20 cellular contexts compared by ENCODE assay signal in the genomic region with DNA sequence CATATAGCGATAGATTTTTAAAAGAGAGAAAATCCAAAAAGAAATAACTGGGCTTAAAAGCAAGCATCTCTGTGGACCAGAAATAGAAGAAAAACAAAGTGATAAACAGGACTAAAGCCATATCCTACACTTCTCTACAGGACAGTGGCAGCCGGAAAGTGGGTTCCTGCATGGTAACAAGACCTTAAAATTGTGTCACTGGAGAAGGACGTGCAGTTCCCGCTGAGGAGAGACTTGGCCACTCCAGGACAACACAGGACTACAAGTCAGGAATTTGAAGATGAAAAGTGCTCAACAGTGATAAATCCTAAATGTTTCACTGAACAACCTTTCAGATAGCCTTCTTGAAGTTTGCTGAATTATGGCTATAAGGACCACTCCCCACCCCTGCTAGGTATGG. TPM values are rescaled to one million over a fixed set of nuclear protein-coding genes. Genes with fewer than 3 reads are reported as not detected.
DNase-seq lines count a peak whose midpoint lies in the region; ATAC-seq and TF ChIP-seq lines count a peak whose summit lies in the region.
"Had no signal": no experiment of that assay in that cellular context is flagged by ENCODE, and none has a peak within 500 bp of the region (broad histone marks: within the 10 kb centered on the region; RNA-seq: fewer than 3 reads in every experiment).

No MANE protein-coding gene starts in this region.

- H3K4me1 ChIP-seq in CD4-positive, CD25-positive, alpha-beta regulatory T cell (ENCODE audit: control insufficient read depth, insufficient read depth, low read length, poor library complexity, severe bottlenecking) = peaks cover 17% of the 10 kb centered on the region
- H3K4me1 ChIP-seq in CD8-positive, alpha-beta memory T cell (ENCODE audit: insufficient read depth, low read length) = peaks cover 7% of the 10 kb centered on the region
- H3K4me1 ChIP-seq in psoas muscle (peaks cover 6% of the 10 kb centered on the region), hepatocyte (ENCODE audit: insufficient read depth) (peaks cover 7% of the 10 kb centered on the region)

- no peak overlapping the region for H3K27ac ChIP-seq in CD4-positive, CD25-positive, alpha-beta regulatory T cell (ENCODE audit: insufficient read depth, low read length, poor library complexity, severe bottlenecking)
- no peak overlapping the region for H3K27ac ChIP-seq in CD8-positive, alpha-beta memory T cell (ENCODE audit: low read depth, low read length)
- peak overlapping the region; percentile 4 for H3K27ac ChIP-seq in psoas muscle
- H3K27ac ChIP-seq in hepatocyte = no peak overlapping the region
- H3K27ac ChIP-seq: A549, PC-9, SK-N-MC had no signal

- DNase-seq in CD4-positive, CD25-positive, alpha-beta regulatory T cell = no peak
- DNase-seq in CD8-positive, alpha-beta memory T cell = no peak
- DNase-seq in immature natural killer cell = no peak
- no peak for DNase-seq in psoas muscle
- no peak for DNase-seq in NCI-H2171 treated with DMSO at 0.1 percent for 48 hours (lab: John Stamatoyannopoulos, UW)
- no peak for DNase-seq in hepatocyte (ENCODE audit: low spot score)
- DNase-seq: BE2C, IMR-90, MV-4-11, NCI-H1694, NCI-H2081, NCI-H748 treated with DMSO at 0.1 percent for 48 hours, PC-9, RPMI8226, SHP77, SW 1271 had no signal

- CTCF ChIA-PET in CD8-positive, alpha-beta memory T cell (lab: Charles Lee) = interaction anchor here (1.2 kb wide), 1 partner anchor 21 kb away, joined by 3 read pairs; no protein-coding TSS in a partner anchor

- H3K27me3 ChIP-seq in CD4-positive, CD25-positive, alpha-beta regulatory T cell (ENCODE audit: control insufficient read depth, insufficient read depth, low read length) = no peaks in the 10 kb centered on the region
- no peaks in the 10 kb centered on the region for H3K27me3 ChIP-seq in CD8-positive, alpha-beta memory T cell (ENCODE audit: insufficient read depth, low read length, poor library complexity, severe bottlenecking)
- H3K27me3 ChIP-seq in psoas muscle (ENCODE audit: insufficient read depth in 3 of 3, low read length in 2 of 3) = no peaks in the 10 kb centered on the region
- no peaks in the 10 kb centered on the region for H3K27me3 ChIP-seq in hepatocyte
- H3K27me3 ChIP-seq: BE2C had no signal

- TF ChIP-seq CTCF in psoas muscle (IDR thresholded peaks at IDR 0.05) (no peak), hepatocyte (IDR thresholded peaks at IDR 0.05; ENCODE audit: poor library complexity) (no peak)

- H3K79me2 ChIP-seq in hepatocyte = peaks cover 5% of the 10 kb centered on the region

- H3K4me3 Mint-ChIP-seq in CD4-positive, CD25-positive, alpha-beta regulatory T cell = peak overlapping the region in 3 of 4 donors; percentile 20 to 85 (median 71)
- peak overlapping the region in 5 of 7 donors; percentile 35 to 80 (median 72) for H3K4me3 Mint-ChIP-seq in CD8-positive, alpha-beta memory T cell
- peak overlapping the region in 3 of 5 donors; percentile 25 to 81 (median 78) for H3K4me3 Mint-ChIP-seq in immature natural killer cell

- no peak overlapping the region for H3K4me2 ChIP-seq in hepatocyte
- H3K4me2 ChIP-seq: A549, PC-9 had no signal

- no peaks in the 10 kb centered on the region for H3K9me3 ChIP-seq in CD4-positive, CD25-positive, alpha-beta regulatory T cell (ENCODE audit: control insufficient read depth in 2 of 2, low read length in 2 of 2)
- no peaks in the 10 kb centered on the region for H3K9me3 ChIP-seq in CD8-positive, alpha-beta memory T cell (ENCODE audit: low read length)
- no peaks in the 10 kb centered on the region for H3K9me3 ChIP-seq in psoas muscle
- H3K9me3 ChIP-seq in hepatocyte (ENCODE audit: low read depth) = no peaks in the 10 kb centered on the region
- H3K9me3 ChIP-seq: A549 had no signal

- H3K9me2 ChIP-seq in hepatocyte (replicated peaks; ENCODE audit: insufficient read depth) = no peaks in the 10 kb centered on the region

- H4K20me1 ChIP-seq in hepatocyte (ENCODE audit: insufficient read depth, poor library complexity, severe bottlenecking) = no peaks in the 10 kb centered on the region

- 53 to 71% (median 57%) methylated on average over 4 of the region's 4 CpGs for WGBS in psoas muscle, 3 donors
- 81% methylated on average over 4 of the region's 4 CpGs for WGBS in hepatocyte (ENCODE audit: low lambda C conversion rate, missing lambda C conversion rate)

- POLR2A ChIA-PET in CD8-positive, alpha-beta memory T cell (lab: Charles Lee) = no interaction called here

- no peaks in the 10 kb centered on the region for H3K36me3 Mint-ChIP-seq in CD4-positive, CD25-positive, alpha-beta regulatory T cell
- H3K36me3 Mint-ChIP-seq in CD8-positive, alpha-beta memory T cell = peaks cover 0 to 2% (median 0%) of the 10 kb centered on the region in 3 donors
- H3K36me3 Mint-ChIP-seq in immature natural killer cell = peaks cover 0 to 2% (median 0%) of the 10 kb centered on the region in 3 donors

- no peaks in the 10 kb centered on the region for H3K9me3 Mint-ChIP-seq in CD4-positive, CD25-positive, alpha-beta regulatory T cell
- no peaks in the 10 kb centered on the region for H3K9me3 Mint-ChIP-seq in CD8-positive, alpha-beta memory T cell
- H3K9me3 Mint-ChIP-seq in immature natural killer cell = no peaks in the 10 kb centered on the region

- intact Hi-C loops in psoas muscle (cut with DNase I) = no loop called here

- H3K4me1 Mint-ChIP-seq in CD4-positive, CD25-positive, alpha-beta regulatory T cell = peaks cover 5 to 20% (median 9%) of the 10 kb centered on the region in 4 donors
- peaks cover 13 to 22% (median 22%) of the 10 kb centered on the region in 3 donors for H3K4me1 Mint-ChIP-seq in CD8-positive, alpha-beta memory T cell
- peaks cover 17 to 18% of the 10 kb centered on the region in 2 donors for H3K4me1 Mint-ChIP-seq in immature natural killer cell

- no peaks in the 10 kb centered on the region for H3K27me3 Mint-ChIP-seq in CD4-positive, CD25-positive, alpha-beta regulatory T cell
- no peaks in the 10 kb centered on the region for H3K27me3 Mint-ChIP-seq in CD8-positive, alpha-beta memory T cell
- peaks cover 6 to 12% (median 7%) of the 10 kb centered on the region in 3 donors for H3K27me3 Mint-ChIP-seq in immature natural killer cell (ENCODE audit: low read depth in 3 of 3)

- ATAC-seq in CD4-positive, CD25-positive, alpha-beta regulatory T cell (ENCODE audit: low read depth in 2 of 2) = no peak
- no peak for ATAC-seq in psoas muscle
- ATAC-seq in GM19035 (IDR thresholded peaks at IDR 0.05; ENCODE audit: unreplicated experiment) = no peak
- ATAC-seq: A549, HCT116 had no signal

- no peak overlapping the region for H3K4me3 ChIP-seq in CD4-positive, CD25-positive, alpha-beta regulatory T cell (ENCODE audit: low read depth, low read length)
- H3K4me3 ChIP-seq in CD8-positive, alpha-beta memory T cell (ENCODE audit: low read length) = no peak overlapping the region
- H3K4me3 ChIP-seq in psoas muscle = no peak overlapping the region
- H3K4me3 ChIP-seq in hepatocyte = no peak overlapping the region
- H3K4me3 ChIP-seq: A549, PC-9, SK-N-MC had no signal

- no peak overlapping the region for H2AFZ ChIP-seq in hepatocyte
- H2AFZ ChIP-seq: PC-9 had no signal

- H3K27ac Mint-ChIP-seq in CD4-positive, CD25-positive, alpha-beta regulatory T cell = no peak overlapping the region
- H3K27ac Mint-ChIP-seq in CD8-positive, alpha-beta memory T cell = peak overlapping the region in 6 of 8 donors; percentile 8 to 92 (median 66)
- H3K27ac Mint-ChIP-seq in immature natural killer cell = peak overlapping the region in 5 of 6 donors; percentile 1 to 89 (median 69)

- no peaks in the 10 kb centered on the region for H3K36me3 ChIP-seq in CD4-positive, CD25-positive, alpha-beta regulatory T cell (ENCODE audit: control insufficient read depth, insufficient read depth, low read length)
- no peaks in the 10 kb centered on the region for H3K36me3 ChIP-seq in CD8-positive, alpha-beta memory T cell (ENCODE audit: insufficient read depth, low read length)
- no peaks in the 10 kb centered on the region for H3K36me3 ChIP-seq in psoas muscle (ENCODE audit: insufficient read depth in 1 of 2, low read depth in 1 of 2)
- no peaks in the 10 kb centered on the region for H3K36me3 ChIP-seq in hepatocyte (replicated peaks; ENCODE audit: insufficient read depth, low read depth)
- H3K36me3 ChIP-seq: BE2C had no signal

RNA-seq across cellular contexts. Expression of a gene that starts 1.9 kb away (rescaled TPM):
- 13.6 TPM for total RNA-seq in CD4-positive, CD25-positive, alpha-beta regulatory T cell
- 10 to 100 TPM in 3 of 4 donors, 1 to 10 TPM in 1; 5.2 to 11.9 (median 10.6) TPM for polyA plus RNA-seq in CD4-positive, CD25-positive, alpha-beta regulatory T cell
- total RNA-seq in CD8-positive, alpha-beta memory T cell = 10 to 100 TPM; 13.4 to 14.7 TPM
- polyA plus RNA-seq in CD8-positive, alpha-beta memory T cell = 12.7 TPM
- polyA plus RNA-seq in immature natural killer cell = 10 to 100 TPM; 12.6 to 15.7 (median 15.5) TPM
- total RNA-seq in psoas muscle = 10 to 100 TPM in 3 of 4 donors, 1 to 10 TPM in 1; 8.1 to 13.5 (median 11.6) TPM
- polyA plus RNA-seq in psoas muscle = 1 to 10 TPM; 3.6 to 5.1 (median 3.7) TPM
- total RNA-seq in hepatocyte = 16.7 and 30.4 TPM in 2 replicates
- polyA plus RNA-seq in hepatocyte = 9.2 and 10.6 TPM in 2 replicates

RNA-seq across cellular contexts. Expression of a gene that starts 38.1 kb away (rescaled TPM):
- not detected for total RNA-seq in CD4-positive, CD25-positive, alpha-beta regulatory T cell
- not detected for polyA plus RNA-seq in CD4-positive, CD25-positive, alpha-beta regulatory T cell
- under 1 TPM in 1 of 2 experiments, not detected in 1; 0.09 TPM for total RNA-seq in CD8-positive, alpha-beta memory T cell
- polyA plus RNA-seq in CD8-positive, alpha-beta memory T cell = not detected
- polyA plus RNA-seq in immature natural killer cell (not detected), psoas muscle (not detected), hepatocyte (0.11 and 1.0 TPM in 2 replicates)
- total RNA-seq in psoas muscle (not detected), hepatocyte (0.17 TPM in 1 of 2 replicates, not detected in the other)
- total RNA-seq: IMR-90 had no signal

Comparison
In these comparisons a context has a peak if more than half of its experiments do, and no peak if none do; other contexts are left out.
1. H3K27ac Mint-ChIP-seq: peak in CD8-positive, alpha-beta memory T cell (6 of 8) and immature natural killer cell (5 of 6); none in CD4-positive, CD25-positive, alpha-beta regulatory T cell (0 of 3).
2. Peak in every context shown above with its lines, with median percentiles within 50 percentile points of each other: H3K4me3 Mint-ChIP-seq.